Comparison of ENCODE assay signal across 25 cellular contexts in the genomic region with DNA sequence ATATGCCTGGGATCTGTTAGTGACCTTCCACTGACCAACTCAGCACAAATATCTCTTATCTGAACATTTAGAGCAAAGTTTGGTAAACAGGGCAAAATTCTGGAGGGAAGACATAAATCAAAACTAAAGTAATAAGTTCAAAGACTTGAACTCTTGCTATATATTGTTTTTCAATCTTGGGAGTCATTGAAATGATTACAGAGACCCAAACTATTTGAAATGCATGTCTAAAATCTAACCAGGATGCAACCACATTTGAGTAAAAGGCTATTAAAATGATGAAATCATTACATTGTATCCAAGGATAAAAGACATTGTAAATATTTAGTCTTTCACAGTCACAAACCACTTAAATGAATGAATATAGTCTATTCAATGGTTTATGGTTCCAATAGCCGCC.
"Had no signal": no experiment of that assay in that cellular context is flagged by ENCODE, and none has a peak within 500 bp of the region (broad histone marks: within the 10 kb centered on the region; RNA-seq: fewer than 3 reads in every experiment).

No MANE protein-coding gene starts in this region.

- H3K27ac ChIP-seq: brain microvascular endothelial cell, colonic mucosa, epithelial cell of prostate, foreskin keratinocyte, spleen, testis had no signal

- H3K9me3 ChIP-seq: colonic mucosa, spleen, testis had no signal

- DNase-seq: activated CD4-positive, alpha-beta T cell treated with anti-CD3 and anti-CD28 coated beads, Interleukin-2, amount 10 ng/mL, durations not matched to agents 7 days and 5 days; activated CD8-positive, alpha-beta T cell treated with anti-CD3 and anti-CD28 coated beads, Interleukin-2, amount 10 ng/mL, durations not matched to agents 7 days and 5 days; activated naive CD4-positive, alpha-beta T cell treated with anti-CD3 and anti-CD28 coated beads for 36 hours; activated T-cell treated with anti-CD3 and anti-CD28 coated beads, Interleukin-2, amount 50 U/mL, for 24 hours; anterior cingulate cortex; brain microvascular endothelial cell; central memory CD4-positive, alpha-beta T cell; colonic mucosa; endodermal cell; foreskin keratinocyte; hippocampal formation; mammary epithelial cell; occipital lobe; posterior cingulate gyrus; retina; spleen; stimulated activated CD4-positive, alpha-beta T cell treated with anti-CD3 and anti-CD28 coated beads, Interleukin-4, amount 100 ng/mL, for 4 hours; T1000; testis had no signal

- H3K27ac Mint-ChIP-seq: activated CD4-positive, alpha-beta T cell treated with anti-CD3 and anti-CD28 coated beads, Interleukin-2, amount 10 ng/mL, durations not matched to agents 7 days and 5 days; activated CD8-positive, alpha-beta T cell treated with anti-CD3 and anti-CD28 coated beads, Interleukin-2, amount 10 ng/mL, durations not matched to agents 7 days and 5 days; activated naive CD4-positive, alpha-beta T cell treated with anti-CD3 and anti-CD28 coated beads for 36 hours; activated T-cell treated with anti-CD3 and anti-CD28 coated beads, Interleukin-2, amount 50 U/mL, for 24 hours; activated T-helper 2 cell treated with anti-CD3 and anti-CD28 coated beads, Interferon-gamma antibody, Interleukin-2, Interleukin-4, amounts not matched to agents 10 μg/mL and 5 μg/mL and 100 μg/mL, durations not matched to agents 14 hours and 24 hours and 36 hours; endodermal cell; stimulated activated memory B cell treated with anti-CD40 and anti-IgM and Interleukin-4, amounts not matched to agents 10 μg/mL and 1 μg/mL and 100 μg/mL, for 72 hours; type B pancreatic cell had no signal

- H3K36me3 ChIP-seq: brain microvascular endothelial cell, colonic mucosa, spleen had no signal

- H3K27me3 ChIP-seq: brain microvascular endothelial cell, colonic mucosa, foreskin keratinocyte, spleen, testis had no signal

- H3K4me3 ChIP-seq: colonic mucosa, spleen, testis had no signal

- H3K4me1 ChIP-seq: colonic mucosa, foreskin keratinocyte, spleen, testis had no signal

- H3K4me1 Mint-ChIP-seq: activated CD4-positive, alpha-beta T cell treated with anti-CD3 and anti-CD28 coated beads, Interleukin-2, amount 10 ng/mL, durations not matched to agents 7 days and 5 days; endodermal cell; stimulated activated memory B cell treated with anti-CD40 and anti-IgM and Interleukin-4, amounts not matched to agents 10 μg/mL and 1 μg/mL and 100 μg/mL, for 72 hours had no signal

- H3K9me3 Mint-ChIP-seq: activated CD4-positive, alpha-beta T cell treated with anti-CD3 and anti-CD28 coated beads, Interleukin-2, amount 10 ng/mL, durations not matched to agents 7 days and 5 days; activated T-cell treated with anti-CD3 and anti-CD28 coated beads, Interleukin-2, amount 50 U/mL, for 24 hours; activated T-helper 2 cell treated with anti-CD3 and anti-CD28 coated beads, Interferon-gamma antibody, Interleukin-2, Interleukin-4, amounts not matched to agents 10 μg/mL and 5 μg/mL and 100 μg/mL, durations not matched to agents 14 hours and 24 hours and 36 hours; endodermal cell; stimulated activated memory B cell treated with anti-CD40 and anti-IgM and Interleukin-4, amounts not matched to agents 10 μg/mL and 1 μg/mL and 100 μg/mL, for 72 hours; type B pancreatic cell had no signal

- H3K36me3 Mint-ChIP-seq: stimulated activated memory B cell treated with anti-CD40 and anti-IgM and Interleukin-4, amounts not matched to agents 10 μg/mL and 1 μg/mL and 100 μg/mL, for 72 hours; type B pancreatic cell had no signal

- H3K27me3 Mint-ChIP-seq: activated CD4-positive, alpha-beta T cell treated with anti-CD3 and anti-CD28 coated beads, Interleukin-2, amount 10 ng/mL, durations not matched to agents 7 days and 5 days; activated T-cell treated with anti-CD3 and anti-CD28 coated beads, Interleukin-2, amount 50 U/mL, for 24 hours; stimulated activated memory B cell treated with anti-CD40 and anti-IgM and Interleukin-4, amounts not matched to agents 10 μg/mL and 1 μg/mL and 100 μg/mL, for 72 hours; type B pancreatic cell had no signal

- H3K4me3 Mint-ChIP-seq: activated CD4-positive, alpha-beta T cell treated with anti-CD3 and anti-CD28 coated beads, Interleukin-2, amount 10 ng/mL, durations not matched to agents 7 days and 5 days; activated CD8-positive, alpha-beta T cell treated with anti-CD3 and anti-CD28 coated beads, Interleukin-2, amount 10 ng/mL, durations not matched to agents 7 days and 5 days; activated naive CD4-positive, alpha-beta T cell treated with anti-CD3 and anti-CD28 coated beads for 36 hours; activated T-cell treated with anti-CD3 and anti-CD28 coated beads, Interleukin-2, amount 50 U/mL, for 24 hours; endodermal cell; stimulated activated memory B cell treated with anti-CD40 and anti-IgM and Interleukin-4, amounts not matched to agents 10 μg/mL and 1 μg/mL and 100 μg/mL, for 72 hours; type B pancreatic cell had no signal

- ATAC-seq: activated CD4-positive, CD25-positive, alpha-beta regulatory T cell treated with anti-CD3 and anti-CD28 coated beads, Interleukin-2, amount 50 U/mL, for 24 hours; activated CD8-positive, alpha-beta T cell treated with anti-CD3 and anti-CD28 coated beads, Interleukin-2, amount 10 ng/mL, durations not matched to agents 7 days and 5 days; foreskin keratinocyte; left lobe of liver; stimulated activated memory B cell treated with anti-CD40 and anti-IgM and Interleukin-4, amounts not matched to agents 10 μg/mL and 1 μg/mL and 100 μg/mL, for 72 hours had no signal
